Comparison of ENCODE assay signal across 18 cellular contexts in genomic region chr15:63830113-63830512, GRCh38. TPM values are rescaled to one million over a fixed set of nuclear protein-coding genes. Genes with fewer than 3 reads are reported as not detected.
DNase-seq lines count a peak whose midpoint lies in the region; ATAC-seq and TF ChIP-seq lines count a peak whose summit lies in the region.
"Had no signal": no experiment of that assay in that cellular context is flagged by ENCODE, and none has a peak within 500 bp of the region (broad histone marks: within the 10 kb centered on the region; RNA-seq: fewer than 3 reads in every experiment).

No MANE protein-coding gene starts in this region.

- no peak overlapping the region for H3K27ac ChIP-seq in CD8-positive, alpha-beta memory T cell (ENCODE audit: low read depth, low read length)
- no peak overlapping the region for H3K27ac ChIP-seq in heart right ventricle
- H3K27ac ChIP-seq: left ventricle myocardium inferior, sigmoid colon had no signal

- POLR2A ChIA-PET in CD8-positive, alpha-beta memory T cell (lab: Charles Lee) = no interaction called here
- POLR2A ChIA-PET in naive thymus-derived CD8-positive, alpha-beta T cell (lab: Charles Lee) = interaction anchor here (0.5 to 2.3 kb wide), 4 partner anchors 30 to 352 kb away, joined by 4 to 7 read pairs (median 5); no protein-coding TSS in a partner anchor

- H3K4me1 ChIP-seq in CD8-positive, alpha-beta memory T cell (ENCODE audit: insufficient read depth, low read length) = peaks cover 58% of the 10 kb centered on the region
- H3K4me1 ChIP-seq in heart right ventricle = peaks cover 7 to 77% (median 40%) of the 10 kb centered on the region in 9 donors

- no peaks in the 10 kb centered on the region for H3K9me3 ChIP-seq in CD8-positive, alpha-beta memory T cell (ENCODE audit: low read length)
- no peaks in the 10 kb centered on the region for H3K9me3 ChIP-seq in heart right ventricle
- H3K9me3 ChIP-seq: left ventricle myocardium inferior, sigmoid colon had no signal

- H3K36me3 ChIP-seq in CD8-positive, alpha-beta memory T cell (ENCODE audit: insufficient read depth, low read length) = no peaks in the 10 kb centered on the region
- H3K36me3 ChIP-seq in heart right ventricle = peaks cover 0 to 4% (median 0%) of the 10 kb centered on the region in 9 donors
- H3K36me3 ChIP-seq: left ventricle myocardium inferior, sigmoid colon had no signal

- TF ChIP-seq CTCF in GM13976 (IDR thresholded peaks at IDR 0.05; ENCODE audit: borderline replicate concordance, control extremely low read depth, extremely low read depth, insufficient read depth, missing control alignments) = no peak
- no peak for TF ChIP-seq CTCF in heart right ventricle (IDR thresholded peaks at IDR 0.05)

- intact Hi-C loops in activated T-helper 1 cell treated with anti-CD3 and anti-CD28 coated beads, Interleukin-12 subunit alpha, Interleukin-12 subunit beta, Interleukin-2, Interleukin-4 antibody, amounts not matched to agents 30 ng/mL and 10 ng/mL and 1 ng/mL, durations not matched to agents 14 hours and 24 hours and 36 hours (cut with micrococcal nuclease) = loop anchor here (5.0 to 10.0 kb wide), 5 partner anchors 78 to 552 kb away; partner anchors contain the start of genes PCLAF, SNX22 and USP3
- intact Hi-C loops in Right ventricle myocardium inferior (cut with DNase I) (loop anchor here (5.0 kb wide), 3 partner anchors 38 to 68 kb away; no protein-coding TSS in a partner anchor), heart right ventricle (cut with DNase I) (loop anchor here in 5 of 10 donors (5.0 kb wide), 3 partner anchors 62 to 217 kb away; partner anchors contain the start of gene DAPK2 (in 1 of the 5))

- H3K9me3 Mint-ChIP-seq in activated T-cell treated with anti-CD3 and anti-CD28 coated beads, Interleukin-2, amount 50 U/mL, for 72 hours = no peaks in the 10 kb centered on the region
- H3K9me3 Mint-ChIP-seq in CD8-positive, alpha-beta memory T cell = no peaks in the 10 kb centered on the region
- no peaks in the 10 kb centered on the region for H3K9me3 Mint-ChIP-seq in activated T-helper 1 cell treated with anti-CD3 and anti-CD28 coated beads, Interleukin-12 subunit alpha, Interleukin-12 subunit beta, Interleukin-2, Interleukin-4 antibody, amounts not matched to agents 30 ng/mL and 10 ng/mL and 1 ng/mL, durations not matched to agents 14 hours and 24 hours and 36 hours
- H3K9me3 Mint-ChIP-seq in naive thymus-derived CD8-positive, alpha-beta T cell = no peaks in the 10 kb centered on the region
- H3K9me3 Mint-ChIP-seq: H9, nephron progenitor cell had no signal

- H3K27me3 Mint-ChIP-seq in activated T-cell treated with anti-CD3 and anti-CD28 coated beads, Interleukin-2, amount 50 U/mL, for 72 hours (ENCODE audit: low read depth) = no peaks in the 10 kb centered on the region
- no peaks in the 10 kb centered on the region for H3K27me3 Mint-ChIP-seq in CD8-positive, alpha-beta memory T cell
- H3K27me3 Mint-ChIP-seq in activated T-helper 1 cell treated with anti-CD3 and anti-CD28 coated beads, Interleukin-12 subunit alpha, Interleukin-12 subunit beta, Interleukin-2, Interleukin-4 antibody, amounts not matched to agents 30 ng/mL and 10 ng/mL and 1 ng/mL, durations not matched to agents 14 hours and 24 hours and 36 hours (ENCODE audit: insufficient read depth) = no peaks in the 10 kb centered on the region
- no peaks in the 10 kb centered on the region for H3K27me3 Mint-ChIP-seq in naive thymus-derived CD8-positive, alpha-beta T cell

- peaks cover 70% of the 10 kb centered on the region for H3K4me1 Mint-ChIP-seq in activated T-cell treated with anti-CD3 and anti-CD28 coated beads, Interleukin-2, amount 50 U/mL, for 72 hours (ENCODE audit: low read depth)
- H3K4me1 Mint-ChIP-seq in CD8-positive, alpha-beta memory T cell = peaks cover 70 to 86% (median 76%) of the 10 kb centered on the region in 3 donors
- H3K4me1 Mint-ChIP-seq in activated T-helper 1 cell treated with anti-CD3 and anti-CD28 coated beads, Interleukin-12 subunit alpha, Interleukin-12 subunit beta, Interleukin-2, Interleukin-4 antibody, amounts not matched to agents 30 ng/mL and 10 ng/mL and 1 ng/mL, durations not matched to agents 14 hours and 24 hours and 36 hours (ENCODE audit: low read depth) = peaks cover 67% of the 10 kb centered on the region
- peaks cover 45 to 80% (median 75%) of the 10 kb centered on the region in 4 donors for H3K4me1 Mint-ChIP-seq in naive thymus-derived CD8-positive, alpha-beta T cell

- peak overlapping the region; percentile 1 for H3K27ac Mint-ChIP-seq in activated T-cell treated with anti-CD3 and anti-CD28 coated beads, Interleukin-2, amount 50 U/mL, for 72 hours
- peak overlapping the region in 6 of 8 donors; percentile 5 to 75 (median 58) for H3K27ac Mint-ChIP-seq in CD8-positive, alpha-beta memory T cell
- H3K27ac Mint-ChIP-seq in activated T-helper 1 cell treated with anti-CD3 and anti-CD28 coated beads, Interleukin-12 subunit alpha, Interleukin-12 subunit beta, Interleukin-2, Interleukin-4 antibody, amounts not matched to agents 30 ng/mL and 10 ng/mL and 1 ng/mL, durations not matched to agents 14 hours and 24 hours and 36 hours = peak overlapping the region; percentile 32
- peak overlapping the region; percentile 31 to 83 (median 72) for H3K27ac Mint-ChIP-seq in naive thymus-derived CD8-positive, alpha-beta T cell
- H3K27ac Mint-ChIP-seq: H9, nephron progenitor cell had no signal

- peak overlapping the region; percentile 79 to 80 for H3K4me3 Mint-ChIP-seq in activated T-cell treated with anti-CD3 and anti-CD28 coated beads, Interleukin-2, amount 50 U/mL, for 72 hours
- peak overlapping the region; percentile 4 to 58 (median 20) for H3K4me3 Mint-ChIP-seq in CD8-positive, alpha-beta memory T cell
- peak overlapping the region; percentile 58 for H3K4me3 Mint-ChIP-seq in activated T-helper 1 cell treated with anti-CD3 and anti-CD28 coated beads, Interleukin-12 subunit alpha, Interleukin-12 subunit beta, Interleukin-2, Interleukin-4 antibody, amounts not matched to agents 30 ng/mL and 10 ng/mL and 1 ng/mL, durations not matched to agents 14 hours and 24 hours and 36 hours
- H3K4me3 Mint-ChIP-seq in naive thymus-derived CD8-positive, alpha-beta T cell = peak overlapping the region; percentile 34 to 91 (median 75)
- H3K4me3 Mint-ChIP-seq: H9, nephron progenitor cell had no signal

- no peak for ATAC-seq in activated T-cell treated with anti-CD3 and anti-CD28 coated beads, Interleukin-2, amount 50 U/mL, for 72 hours (replicated peaks in 1 of 2)
- ATAC-seq in naive thymus-derived CD8-positive, alpha-beta T cell = peak in 1 of 2 donors; percentile 8
- ATAC-seq in Right ventricle myocardium inferior (no peak), heart right ventricle (no peak)

- in situ Hi-C loops in GM13976 (cut with MboI; ENCODE audit: low sequenced_read_pairs, unreplicated experiment) = no loop called here

- H3K36me3 Mint-ChIP-seq in activated T-cell treated with anti-CD3 and anti-CD28 coated beads, Interleukin-2, amount 50 U/mL, for 72 hours (ENCODE audit: insufficient read depth in 2 of 2) = no peaks in the 10 kb centered on the region
- peaks cover 0 to 27% (median 1%) of the 10 kb centered on the region in 3 donors for H3K36me3 Mint-ChIP-seq in CD8-positive, alpha-beta memory T cell
- peaks cover 11% of the 10 kb centered on the region for H3K36me3 Mint-ChIP-seq in activated T-helper 1 cell treated with anti-CD3 and anti-CD28 coated beads, Interleukin-12 subunit alpha, Interleukin-12 subunit beta, Interleukin-2, Interleukin-4 antibody, amounts not matched to agents 30 ng/mL and 10 ng/mL and 1 ng/mL, durations not matched to agents 14 hours and 24 hours and 36 hours (ENCODE audit: low read depth)
- peaks cover 0 to 6% (median 0%) of the 10 kb centered on the region in 3 donors for H3K36me3 Mint-ChIP-seq in naive thymus-derived CD8-positive, alpha-beta T cell

- no peak overlapping the region for H3K4me3 ChIP-seq in CD8-positive, alpha-beta memory T cell (ENCODE audit: low read length)
- no peak overlapping the region for H3K4me3 ChIP-seq in heart right ventricle
- H3K4me3 ChIP-seq: left ventricle myocardium inferior, sigmoid colon had no signal

- no peak for DNase-seq in activated T-cell treated with anti-CD3 and anti-CD28 coated beads, Interleukin-2, amount 50 U/mL, for 72 hours
- no peak for DNase-seq in activated T-cell treated with anti-CD3 and anti-CD28 coated beads, Interleukin-2, amount 50 U/mL, for 1 hour
- peak in 1 of 5 donors; percentile 56 for DNase-seq in CD8-positive, alpha-beta memory T cell
- no peak for DNase-seq in activated T-helper 1 cell treated with anti-CD3 and anti-CD28 coated beads, Interleukin-12 subunit alpha, Interleukin-12 subunit beta, Interleukin-2, Interleukin-4 antibody, amounts not matched to agents 30 ng/mL and 10 ng/mL and 1 ng/mL, durations not matched to agents 14 hours and 24 hours and 36 hours (ENCODE audit: low spot score)
- DNase-seq in naive thymus-derived CD8-positive, alpha-beta T cell = peak in 3 of 10 donors; percentile 35 to 61 (median 59)
- DNase-seq in Right ventricle myocardium inferior (ENCODE audit: missing footprints) (no peak), GM13976 (ENCODE audit: low spot score) (no peak), heart right ventricle (no peak)
- DNase-seq: cerebellar nuclear complex, DMS153, H9, KBM-7, left ventricle myocardium inferior, NCI-H146, NCI-H2171 treated with DMSO at 0.1 percent for 48 hours, NCI-H526, nephron progenitor cell, sigmoid colon had no signal

- CTCF ChIA-PET in CD8-positive, alpha-beta memory T cell (lab: Charles Lee) = interaction anchor here (0.7 to 2.0 kb wide), 3 partner anchors 65 to 216 kb away, joined by 3 to 7 read pairs (median 3); partner anchors contain the start of gene DAPK2

- H3K27me3 ChIP-seq in CD8-positive, alpha-beta memory T cell (ENCODE audit: insufficient read depth, low read length, poor library complexity, severe bottlenecking) = no peaks in the 10 kb centered on the region
- H3K27me3 ChIP-seq in heart right ventricle = no peaks in the 10 kb centered on the region
- H3K27me3 ChIP-seq: sigmoid colon had no signal

- 78 to 88% methylated on average over 4 of the region's 4 CpGs for WGBS in heart right ventricle, 2 donors

RNA-seq across cellular contexts. Expression of gene HERC1, which starts 3.6 kb away (rescaled TPM):
- total RNA-seq in activated T-cell treated with anti-CD3 and anti-CD28 coated beads, Interleukin-2, amount 50 U/mL, for 72 hours = 10 to 100 TPM; 67.8 to 77.6 TPM
- total RNA-seq in CD8-positive, alpha-beta memory T cell = 10 to 100 TPM; 47.7 to 60.8 TPM
- polyA plus RNA-seq in CD8-positive, alpha-beta memory T cell = 32.8 TPM
- total RNA-seq in activated T-helper 1 cell treated with anti-CD3 and anti-CD28 coated beads, Interleukin-12 subunit alpha, Interleukin-12 subunit beta, Interleukin-2, Interleukin-4 antibody, amounts not matched to agents 30 ng/mL and 10 ng/mL and 1 ng/mL, durations not matched to agents 14 hours and 24 hours and 36 hours = 67.5 and 76.8 TPM in 2 replicates
- total RNA-seq in naive thymus-derived CD8-positive, alpha-beta T cell = 100 to 1,000 TPM; 147 to 162 TPM
- polyA plus RNA-seq in naive thymus-derived CD8-positive, alpha-beta T cell = 10 to 100 TPM; 23.1 to 41.0 (median 38.9) TPM
- 64.8 TPM for total RNA-seq in Right ventricle myocardium inferior
- 100 to 1,000 TPM in 4 of 10 donors, 10 to 100 TPM in 6; 58.5 to 118 (median 97.5) TPM for total RNA-seq in heart right ventricle
- polyA plus RNA-seq in heart right ventricle = 10 to 100 TPM; 27.7 to 33.8 TPM

Comparison
In these comparisons a context has a peak if more than half of its experiments do, and no peak if none do; other contexts are left out.
1. H3K27ac Mint-ChIP-seq: peak in every context shown above with its lines; median percentile 72 in naive thymus-derived CD8-positive, alpha-beta T cell; 58 in CD8-positive, alpha-beta memory T cell; 32 in activated T-helper 1 cell treated with anti-CD3 and anti-CD28 coated beads, Interleukin-12 subunit alpha, Interleukin-12 subunit beta, Interleukin-2, Interleukin-4 antibody, amounts not matched to agents 30 ng/mL and 10 ng/mL and 1 ng/mL, durations not matched to agents 14 hours and 24 hours and 36 hours; 1 in activated T-cell treated with anti-CD3 and anti-CD28 coated beads, Interleukin-2, amount 50 U/mL, for 72 hours.
2. H3K4me3 Mint-ChIP-seq: peak in every context shown above with its lines; median percentile 80 in activated T-cell treated with anti-CD3 and anti-CD28 coated beads, Interleukin-2, amount 50 U/mL, for 72 hours; 75 in naive thymus-derived CD8-positive, alpha-beta T cell; 58 in activated T-helper 1 cell treated with anti-CD3 and anti-CD28 coated beads, Interleukin-12 subunit alpha, Interleukin-12 subunit beta, Interleukin-2, Interleukin-4 antibody, amounts not matched to agents 30 ng/mL and 10 ng/mL and 1 ng/mL, durations not matched to agents 14 hours and 24 hours and 36 hours; 20 in CD8-positive, alpha-beta memory T cell.